In the genomic region with DNA sequence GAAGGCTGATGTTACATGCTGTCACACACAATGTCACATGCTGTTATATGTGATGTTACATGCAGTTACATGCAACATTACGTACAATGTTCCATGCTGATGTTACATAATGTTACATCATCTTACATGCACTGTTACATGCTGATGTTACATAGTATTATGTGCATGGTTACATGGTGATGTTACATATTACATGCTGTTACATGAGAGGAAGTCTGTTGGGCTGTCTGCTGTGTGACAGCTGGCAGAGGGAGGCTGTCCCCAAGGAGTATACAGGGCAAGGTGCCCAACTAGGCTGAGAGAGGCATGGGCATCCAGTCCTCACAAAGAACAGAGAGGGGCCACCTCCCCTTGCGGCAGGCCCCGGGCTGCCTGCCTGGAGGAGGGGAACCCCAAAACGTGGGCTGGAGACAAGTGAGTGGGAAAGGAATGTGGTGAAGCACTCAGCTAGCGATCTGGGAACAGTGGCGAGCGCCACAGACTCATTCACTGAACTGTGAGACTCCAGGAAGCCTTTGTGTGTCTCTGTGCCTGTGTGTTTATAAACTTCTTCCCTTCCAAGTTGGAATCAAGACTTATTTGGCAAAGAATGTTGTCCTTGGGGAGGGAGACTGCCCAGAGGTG, we compare ENCODE assay signal across 15 cellular contexts. TPM values are rescaled to one million over a fixed set of nuclear protein-coding genes. Genes with fewer than 3 reads are reported as not detected.
DNase-seq lines count a peak whose midpoint lies in the region; TF ChIP-seq lines count a peak whose summit lies in the region.
"Had no signal": no experiment of that assay in that cellular context is flagged by ENCODE, and none has a peak within 500 bp of the region (broad histone marks: within the 10 kb centered on the region; RNA-seq: fewer than 3 reads in every experiment).

No MANE protein-coding gene starts in this region.

- H3K27ac ChIP-seq in BLaER1 treated with 17β-estradiol and CSF1 and Interleukin-3, amounts not matched to agents 10 nM and 100 nM, result peak overlapping the region in 2 of 11 experiments; percentile 40 to 55; a peak in 4 of 22 replicates
- H3K27ac ChIP-seq in ascending aorta (peak overlapping the region in 1 of 2 donors; percentile 17), Karpas-422 (ENCODE audit: low read length) (no peak overlapping the region)

- H3K9me2 ChIP-seq in Karpas-422 (replicated peaks; ENCODE audit: insufficient read depth, low read length), result no peaks in the 10 kb centered on the region

- TF ChIP-seq CTCF in nephron (IDR thresholded peaks at IDR 0.05; ENCODE audit: unreplicated experiment in 3 of 3) (no peak), ascending aorta (IDR thresholded peaks at IDR 0.05) (no peak)

- peaks cover 27% of the 10 kb centered on the region for H3K4me1 Mint-ChIP-seq in nephron

- peaks cover 5% of the 10 kb centered on the region for H3K27me3 Mint-ChIP-seq in nephron (ENCODE audit: low read depth)

- H3K9me3 Mint-ChIP-seq in nephron, result no peaks in the 10 kb centered on the region

- H3K4me1 ChIP-seq in BLaER1 treated with 17β-estradiol and CSF1 and Interleukin-3, amounts not matched to agents 10 nM and 100 nM, result peaks cover 0 to 40% (median 33%) of the 10 kb centered on the region in 10 experiments; a peak in 16 of 20 replicates
- H3K4me1 ChIP-seq in ascending aorta (peaks cover 0 to 10% of the 10 kb centered on the region in 2 donors), Karpas-422 (ENCODE audit: low read length) (no peaks in the 10 kb centered on the region)

- peak overlapping the region in 9 of 11 experiments; percentile 29 to 70 (median 47); a peak in 17 of 22 replicates for H3K4me2 ChIP-seq in BLaER1 treated with 17β-estradiol and CSF1 and Interleukin-3, amounts not matched to agents 10 nM and 100 nM
- no peak overlapping the region for H3K4me2 ChIP-seq in Karpas-422 (ENCODE audit: low read depth, low read length, poor library complexity, severe bottlenecking)

- H3K9me3 ChIP-seq in BLaER1 treated with 17β-estradiol and CSF1 and Interleukin-3, amounts not matched to agents 10 nM and 100 nM (replicated peaks in 1 of 11), result no peaks in the 10 kb centered on the region
- H3K9me3 ChIP-seq in ascending aorta, result no peaks in the 10 kb centered on the region
- no peaks in the 10 kb centered on the region for H3K9me3 ChIP-seq in Karpas-422 (ENCODE audit: low read length)

- no peaks in the 10 kb centered on the region for H3K27me3 ChIP-seq in BLaER1 treated with 17β-estradiol and CSF1 and Interleukin-3, amounts not matched to agents 10 nM and 100 nM
- H3K27me3 ChIP-seq in ascending aorta (no peaks in the 10 kb centered on the region), Karpas-422 (ENCODE audit: low read length) (no peaks in the 10 kb centered on the region)

- peak overlapping the region in 2 of 3 experiments; percentile 52 to 61 for H3K27ac Mint-ChIP-seq in nephron

- no peaks in the 10 kb centered on the region for H3K79me2 ChIP-seq in Karpas-422 (ENCODE audit: low read length)

- H3K9ac ChIP-seq in BLaER1 treated with 17β-estradiol and CSF1 and Interleukin-3, amounts not matched to agents 10 nM and 100 nM, result peak overlapping the region in 2 of 11 experiments; percentile 1 to 13; a peak in 1 of 22 replicates
- H3K9ac ChIP-seq in Karpas-422 (ENCODE audit: low read length), result no peak overlapping the region

- no peak overlapping the region for H2AFZ ChIP-seq in Karpas-422 (ENCODE audit: low read length)

- H3K4me3 ChIP-seq in BLaER1 treated with 17β-estradiol and CSF1 and Interleukin-3, amounts not matched to agents 10 nM and 100 nM, result no peak overlapping the region
- no peak overlapping the region for H3K4me3 ChIP-seq in ascending aorta
- no peak overlapping the region for H3K4me3 ChIP-seq in Karpas-422 (ENCODE audit: low read length)

- no peak overlapping the region for H3K4me3 Mint-ChIP-seq in nephron

- no peaks in the 10 kb centered on the region for H3K36me3 Mint-ChIP-seq in nephron (ENCODE audit: low read depth)

- DNase-seq in NAMALWA (ENCODE audit: low spot score) (peak; percentile 19), dedifferentiated amniotic fluid mesenchymal stem cell (ENCODE audit: extremely low spot score) (peak; percentile 37), AML-193 (lab: John Stamatoyannopoulos, UW) (no peak), ascending aorta (ENCODE audit: low spot score in 2 of 2) (no peak), NCI-H2029 treated with DMSO at 0.1 percent for 48 hours (lab: John Stamatoyannopoulos, UW) (no peak), Karpas-422 (no peak)
- DNase-seq: activated CD4-positive, alpha-beta T cell treated with anti-CD3 and anti-CD28 coated beads for 1 hour; activated naive CD4-positive, alpha-beta T cell; COR-L47; effector CD8-positive, alpha-beta T cell; NCI-H345; SHP77 treated with DMSO at 0.1 percent for 48 hours; small intestine had no signal

- intact Hi-C loops in ascending aorta (cut with DNase I), result no loop called here

- H4K20me1 ChIP-seq in BLaER1 treated with 17β-estradiol and CSF1 and Interleukin-3, amounts not matched to agents 10 nM and 100 nM, result no peaks in the 10 kb centered on the region
- H4K20me1 ChIP-seq in Karpas-422 (ENCODE audit: insufficient read depth, low read depth, low read length), result no peaks in the 10 kb centered on the region

- H3K36me3 ChIP-seq in BLaER1 treated with 17β-estradiol and CSF1 and Interleukin-3, amounts not matched to agents 10 nM and 100 nM, result no peaks in the 10 kb centered on the region
- no peaks in the 10 kb centered on the region for H3K36me3 ChIP-seq in ascending aorta
- no peaks in the 10 kb centered on the region for H3K36me3 ChIP-seq in Karpas-422 (ENCODE audit: insufficient read depth, low read length)

RNA-seq across cellular contexts. Expression of a gene that starts 30.6 kb away (rescaled TPM):
- total RNA-seq in ascending aorta, result not detected
- total RNA-seq in Karpas-422 (2014; rRNA removed; shearing (Covaris generic); ENCODE audit: low replicate concordance), result not detected in 2 replicates

RNA-seq across cellular contexts. Expression of a gene that starts 41.0 kb away (rescaled TPM):
- total RNA-seq in ascending aorta, result 51.3 TPM
- 11.4 and 30.4 TPM in 2 replicates for total RNA-seq in Karpas-422 (2014; rRNA removed; shearing (Covaris generic); ENCODE audit: low replicate concordance)

Comparison
In these comparisons a context has a peak if more than half of its experiments do, and no peak if none do; other contexts are left out.
1. DNase-seq: peak in NAMALWA (single experiment) and dedifferentiated amniotic fluid mesenchymal stem cell (single experiment); none in AML-193 (0 of 2), ascending aorta (0 of 2), NCI-H2029 treated with DMSO at 0.1 percent for 48 hours (single experiment) and Karpas-422 (single experiment).